In the genomic region with DNA sequence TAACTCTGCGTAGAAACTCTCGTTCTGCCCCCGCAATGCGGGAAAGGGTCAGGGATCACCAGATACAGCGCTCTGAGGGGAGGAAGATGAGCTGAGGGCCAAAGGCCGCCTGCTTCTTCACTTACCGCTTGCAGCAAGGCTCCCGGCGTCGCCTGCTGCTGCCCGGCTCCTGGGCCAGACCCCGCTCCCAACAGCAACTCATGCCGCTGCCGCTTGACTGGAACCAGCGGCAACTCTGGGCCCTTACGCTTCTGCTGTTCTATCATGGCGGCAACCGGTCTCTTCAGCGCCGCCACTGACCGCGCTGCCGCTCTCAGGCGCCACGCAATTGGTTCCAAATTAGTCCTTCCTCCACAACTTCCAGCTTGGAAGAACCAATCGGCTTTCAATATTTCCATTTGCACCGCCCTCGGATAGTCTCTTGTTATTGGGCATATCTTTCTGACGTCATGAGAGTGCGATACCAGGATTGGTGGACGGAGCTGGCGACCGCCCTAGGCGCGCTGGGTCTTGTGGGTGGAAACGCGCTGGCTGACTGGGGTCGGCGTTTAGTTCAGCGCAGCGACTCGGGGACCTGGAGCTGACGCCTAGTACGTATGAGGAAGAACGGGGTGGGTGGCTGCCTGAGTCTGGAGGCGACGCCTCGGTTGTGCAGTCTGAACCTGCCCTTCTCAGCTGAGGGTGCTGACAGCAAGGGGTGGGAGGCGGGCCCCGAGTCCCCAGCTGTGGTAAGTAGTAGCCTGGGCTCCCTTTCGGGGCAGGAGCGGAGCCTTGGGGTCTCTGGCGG, we compare ENCODE assay signal across 8 cellular contexts. TPM values are rescaled to one million over a fixed set of nuclear protein-coding genes. Genes with fewer than 3 reads are reported as not detected.
DNase-seq lines count a peak whose midpoint lies in the region; ATAC-seq and TF ChIP-seq lines count a peak whose summit lies in the region.

A gene (minus strand): TSS at position 303 of the 787 bp plus-strand sequence. CDS start 37 bp downstream, at position 266.
A gene with protein sequence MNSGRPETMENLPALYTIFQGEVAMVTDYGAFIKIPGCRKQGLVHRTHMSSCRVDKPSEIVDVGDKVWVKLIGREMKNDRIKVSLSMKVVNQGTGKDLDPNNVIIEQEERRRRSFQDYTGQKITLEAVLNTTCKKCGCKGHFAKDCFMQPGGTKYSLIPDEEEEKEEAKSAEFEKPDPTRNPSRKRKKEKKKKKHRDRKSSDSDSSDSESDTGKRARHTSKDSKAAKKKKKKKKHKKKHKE (plus strand): TSS at position 547 of the 787 bp plus-strand sequence. CDS start 13,067 bp downstream, outside the sequence.

- H3K9ac ChIP-seq in PC-3 (ENCODE audit: low read length): peak within 1 kb of the TSS; percentile 97
- peak within 1 kb of the TSS; percentile 98 for H3K9ac ChIP-seq in mucosa of stomach (ENCODE audit: low read length)

- H3K4me1 ChIP-seq in PC-3 (ENCODE audit: insufficient read depth, low read length) (peaks cover 32% of the 10 kb centered on the region), esophagus (ENCODE audit: control insufficient read depth in 2 of 2, insufficient read depth in 2 of 2, low read length in 1 of 2) (peaks cover 0 to 3% of the 10 kb centered on the region in 2 donors), mucosa of stomach (ENCODE audit: control insufficient read depth, insufficient read depth, low read length) (peaks cover 15% of the 10 kb centered on the region)

- TF ChIP-seq EP300 in Ishikawa (IDR thresholded peaks at IDR 0.05; ENCODE audit: borderline replicate concordance): no peak

- CTCF ChIA-PET in PC-3 (lab: Charles Lee): interaction anchor here (0.6 to 0.8 kb wide), 2 partner anchors 111 to 141 kb away, joined by 3 to 5 read pairs; no protein-coding TSS in a partner anchor

- H3K36me3 ChIP-seq in PC-3 (ENCODE audit: low read depth, low read length) (peaks cover 20% of the 10 kb centered on the region), esophagus (ENCODE audit: control insufficient read depth in 2 of 2, insufficient read depth in 2 of 2, low read length in 1 of 2) (peaks cover 2 to 5% of the 10 kb centered on the region in 2 donors), mucosa of stomach (ENCODE audit: control insufficient read depth, insufficient read depth, low read length) (no peaks in the 10 kb centered on the region)

- peak within 1 kb of the TSS; percentile 81 for H3K4me3 ChIP-seq in PC-3 (ENCODE audit: low read length)
- H3K4me3 ChIP-seq in esophagus (ENCODE audit: low read depth in 1 of 2, low read length in 2 of 2): peak within 1 kb of the TSS; percentile 93 to 96
- H3K4me3 ChIP-seq in mucosa of stomach (ENCODE audit: low read length): peak within 1 kb of the TSS; percentile 100

- DNase-seq in DMS153 treated with DMSO at 0.1 percent for 48 hours (lab: John Stamatoyannopoulos, UW; ENCODE audit: unreplicated experiment): peak; percentile 100
- peak; percentile 99 for DNase-seq in PC-3
- DNase-seq in activated T-cell treated with anti-CD3 and anti-CD28 coated beads, Interleukin-2, amount 50 U/mL, for 1 hour: peak; percentile 88
- peak; percentile 78 for DNase-seq in stimulated activated CD8-positive, alpha-beta memory T cell treated with anti-CD3 and anti-CD28 coated beads, Interleukin-7, amount 100 ng/mL, for 24 hours (ENCODE audit: low read depth)

- no peaks in the 10 kb centered on the region for H3F3A ChIP-seq in PC-3 (ENCODE audit: low read length, unreplicated experiment)

- POLR2A ChIA-PET in PC-3 (lab: Charles Lee; ENCODE audit: unreplicated experiment): interaction anchor here (0.5 to 0.7 kb wide), 4 partner anchors 10 to 1575 kb away, joined by 3 to 12 read pairs (median 3); no protein-coding TSS in a partner anchor

- 0% methylated on average over 51 to 53 of the region's 53 CpGs for WGBS in esophagus, 2 donors

- no peak; the same call in 1 of the 2 replicates for TF ChIP-seq CTCF in PC-3 (conservative IDR thresholded peaks at IDR 0.05; ENCODE audit: low read depth, low read length)

- peak within 1 kb of the TSS; percentile 90 for H3K4me2 ChIP-seq in PC-3 (ENCODE audit: low read length)

- no TSS peak for BruUV-seq in PC-3 (replicated peaks; lab: Mats Ljungman, UMichigan)

- peak within 1 kb of the TSS; percentile 78 for H2AFZ ChIP-seq in PC-3 (ENCODE audit: low read length)

- H3K79me2 ChIP-seq in PC-3 (ENCODE audit: low read length): peaks cover 84% of the 10 kb centered on the region

- H3K27ac ChIP-seq in PC-3 (ENCODE audit: low read length) (peak within 1 kb of the TSS; percentile 37), esophagus (ENCODE audit: low read depth in 2 of 2, low read length in 1 of 2) (peak within 1 kb of the TSS; percentile 94 to 97)

- H3K27me3 ChIP-seq in PC-3 (ENCODE audit: low read length): no peaks in the 10 kb centered on the region
- H3K27me3 ChIP-seq in esophagus (ENCODE audit: control insufficient read depth in 1 of 2, insufficient read depth in 2 of 2, low read length in 2 of 2): no peaks in the 10 kb centered on the region
- no peaks in the 10 kb centered on the region for H3K27me3 ChIP-seq in mucosa of stomach (ENCODE audit: control insufficient read depth, insufficient read depth, low read length)

- H4K20me1 ChIP-seq in PC-3 (ENCODE audit: low read length): no peaks in the 10 kb centered on the region

- H3K9me2 ChIP-seq in PC-3 (replicated peaks; ENCODE audit: low read length): no peaks in the 10 kb centered on the region

- TF ChIP-seq RAD21 in Ishikawa (IDR thresholded peaks at IDR 0.05; ENCODE audit: low read depth): no peak

- ATAC-seq in GM21576 (IDR thresholded peaks at IDR 0.05; ENCODE audit: unreplicated experiment): peak; percentile 94
- ATAC-seq in PC-3: peak; percentile 94

- H3K9me3 ChIP-seq in PC-3 (ENCODE audit: low read length) (no peaks in the 10 kb centered on the region), esophagus (ENCODE audit: control insufficient read depth in 2 of 2, insufficient read depth in 1 of 2, low read depth in 1 of 2, low read length in 1 of 2) (no peaks in the 10 kb centered on the region), mucosa of stomach (ENCODE audit: control insufficient read depth, low read length) (no peaks in the 10 kb centered on the region)

- intact Hi-C loops in PC-3 (cut with micrococcal nuclease): loop anchor here (2.0 kb wide), 1 partner anchor 38 kb away; no protein-coding TSS in a partner anchor

TF ChIP-seq in Ishikawa, 13 proteins besides CTCF, POLR2A, EP300 and RAD21:
- TF ChIP-seq TCF12 (IDR thresholded peaks at IDR 0.05; ENCODE audit: low read depth) (peak; percentile 22; the same call in 1 of the 2 replicates), CREB1 (IDR thresholded peaks at IDR 0.05; ENCODE audit: low read depth) (peak; percentile 59), TAF1 (IDR thresholded peaks at IDR 0.05; ENCODE audit: low read depth) (peak; percentile 90), NFIC (IDR thresholded peaks at IDR 0.05) (no peak), YY1 (IDR thresholded peaks at IDR 0.05; ENCODE audit: low read depth) (peak; percentile 92), ZBTB7A (IDR thresholded peaks at IDR 0.05; ENCODE audit: low read depth) (peak; percentile 51), FOXM1 (IDR thresholded peaks at IDR 0.05; ENCODE audit: borderline replicate concordance, low read depth) (no peak)
- TF ChIP-seq, protein P1, sequence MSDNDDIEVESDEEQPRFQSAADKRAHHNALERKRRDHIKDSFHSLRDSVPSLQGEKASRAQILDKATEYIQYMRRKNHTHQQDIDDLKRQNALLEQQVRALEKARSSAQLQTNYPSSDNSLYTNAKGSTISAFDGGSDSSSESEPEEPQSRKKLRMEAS (IDR thresholded peaks at IDR 0.05): peak; percentile 73
TF ChIP-seq in Ishikawa: peak in this region for 6.

RNA-seq across cellular contexts. Expression of the first gene that starts in this region (rescaled TPM):
- total RNA-seq in PC-3 (2014; rRNA removed): 230 and 288 TPM in 2 replicates
- polyA plus RNA-seq in esophagus: 10 to 100 TPM in 1 of 2 donors, 1 to 10 TPM in 1; 8.7 to 23.9 TPM

RNA-seq across cellular contexts. Expression of the second gene that starts in this region (rescaled TPM):
- 30.2 and 34.7 TPM in 2 replicates for total RNA-seq in PC-3 (2014; rRNA removed)
- 10 to 100 TPM; 16.9 to 20.3 TPM for polyA plus RNA-seq in esophagus

Comparison
In these comparisons a context has a peak if more than half of its experiments do, and no peak if none do; other contexts are left out.
1. Peak in every context shown above with its lines: DNase-seq, ATAC-seq, H3K4me3 ChIP-seq and H3K27ac ChIP-seq.